14 cellular contexts compared by ENCODE assay signal in genomic region chr1:61391730-61392129, GRCh38.
"Had no signal": no experiment of that assay in that cellular context is flagged by ENCODE, and none has a peak within 500 bp of the region (broad histone marks: within the 10 kb centered on the region; RNA-seq: fewer than 3 reads in every experiment).

No MANE protein-coding gene starts in this region.

- H3K4me1 Mint-ChIP-seq: activated CD4-positive, alpha-beta T cell treated with anti-CD3 and anti-CD28 coated beads for 36 hours had no signal

- H3K27ac Mint-ChIP-seq: activated CD4-positive, alpha-beta T cell treated with anti-CD3 and anti-CD28 coated beads for 36 hours; activated CD8-positive, alpha-beta T cell treated with anti-CD3 and anti-CD28 coated beads, Interleukin-2, amount 10 ng/mL, durations not matched to agents 7 days and 5 days; activated T-helper 1 cell treated with anti-CD3 and anti-CD28 coated beads, Interleukin-12 subunit alpha, Interleukin-12 subunit beta, Interleukin-2, Interleukin-4 antibody, amounts not matched to agents 30 ng/mL and 10 ng/mL and 1 ng/mL, durations not matched to agents 14 hours and 24 hours and 36 hours; naive thymus-derived CD4-positive, alpha-beta T cell; stimulated activated naive CD8-positive, alpha-beta T cell treated with anti-CD3 and anti-CD28 coated beads, Interleukin-15, amount 100 ng/mL, for 72 hours had no signal

- H3K27me3 ChIP-seq: ascending aorta, foreskin keratinocyte, neutrophil, testis had no signal

- DNase-seq: activated CD4-positive, alpha-beta T cell treated with anti-CD3 and anti-CD28 coated beads for 36 hours; activated CD8-positive, alpha-beta memory T cell treated with anti-CD3 and anti-CD28 coated beads, Interleukin-2, amount 50 U/mL, for 48 hours; activated CD8-positive, alpha-beta T cell treated with anti-CD3 and anti-CD28 coated beads, Interleukin-2, amount 10 ng/mL, durations not matched to agents 7 days and 5 days; activated naive CD4-positive, alpha-beta T cell; foreskin keratinocyte; left cardiac atrium; naive thymus-derived CD4-positive, alpha-beta T cell; stimulated activated CD4-positive, alpha-beta T cell treated with anti-CD3 and anti-CD28 coated beads, Interleukin-4, amount 100 ng/mL, for 4 hours; stimulated activated naive CD8-positive, alpha-beta T cell treated with anti-CD3 and anti-CD28 coated beads, Interleukin-15, amount 100 ng/mL, for 72 hours; testis; WERI-Rb-1 had no signal

- H3K27ac ChIP-seq: ascending aorta, foreskin keratinocyte, neutrophil, WERI-Rb-1 had no signal

- H3K36me3 ChIP-seq: neutrophil, WERI-Rb-1 had no signal

- H3K9me3 Mint-ChIP-seq: activated T-helper 1 cell treated with anti-CD3 and anti-CD28 coated beads, Interleukin-12 subunit alpha, Interleukin-12 subunit beta, Interleukin-2, Interleukin-4 antibody, amounts not matched to agents 30 ng/mL and 10 ng/mL and 1 ng/mL, durations not matched to agents 14 hours and 24 hours and 36 hours; stimulated activated naive CD8-positive, alpha-beta T cell treated with anti-CD3 and anti-CD28 coated beads, Interleukin-15, amount 100 ng/mL, for 72 hours had no signal

- H3K9me3 ChIP-seq: neutrophil, testis had no signal

- H3K27me3 Mint-ChIP-seq: activated CD4-positive, alpha-beta T cell treated with anti-CD3 and anti-CD28 coated beads for 36 hours; naive thymus-derived CD4-positive, alpha-beta T cell; stimulated activated naive CD8-positive, alpha-beta T cell treated with anti-CD3 and anti-CD28 coated beads, Interleukin-15, amount 100 ng/mL, for 72 hours had no signal

- H3K4me1 ChIP-seq: ascending aorta, foreskin keratinocyte, testis had no signal

- H3K4me3 Mint-ChIP-seq: activated CD4-positive, alpha-beta T cell treated with anti-CD3 and anti-CD28 coated beads for 36 hours; activated CD8-positive, alpha-beta T cell treated with anti-CD3 and anti-CD28 coated beads, Interleukin-2, amount 10 ng/mL, durations not matched to agents 7 days and 5 days; activated T-helper 1 cell treated with anti-CD3 and anti-CD28 coated beads, Interleukin-12 subunit alpha, Interleukin-12 subunit beta, Interleukin-2, Interleukin-4 antibody, amounts not matched to agents 30 ng/mL and 10 ng/mL and 1 ng/mL, durations not matched to agents 14 hours and 24 hours and 36 hours; naive thymus-derived CD4-positive, alpha-beta T cell; stimulated activated naive CD8-positive, alpha-beta T cell treated with anti-CD3 and anti-CD28 coated beads, Interleukin-15, amount 100 ng/mL, for 72 hours had no signal

- H3K4me3 ChIP-seq: ascending aorta, testis had no signal
